Comparison of ENCODE assay signal across 26 cellular contexts in genomic region chr16:51159296-51159695, GRCh38. TPM values are rescaled to one million over a fixed set of nuclear protein-coding genes. Genes with fewer than 3 reads are reported as not detected.
"Had no signal": no experiment of that assay in that cellular context is flagged by ENCODE, and none has a peak within 500 bp of the region (broad histone marks: within the 10 kb centered on the region; RNA-seq: fewer than 3 reads in every experiment).

No MANE protein-coding gene starts in this region.

- H3K27ac Mint-ChIP-seq: activated CD4-positive, alpha-beta memory T cell treated with anti-CD3 and anti-CD28 coated beads, Interleukin-2, amount 10 ng/mL, durations not matched to agents 7 days and 5 days; activated naive CD4-positive, alpha-beta T cell treated with anti-CD3 and anti-CD28 coated beads for 36 hours; activated naive CD8-positive, alpha-beta T cell; activated T-helper 17 cell treated with anti-CD3 and anti-CD28 coated beads, Interleukin-2, amount 50 U/mL, for 72 hours; T-helper 17 cell had no signal

- H3K4me1 Mint-ChIP-seq: activated CD4-positive, alpha-beta memory T cell treated with anti-CD3 and anti-CD28 coated beads, Interleukin-2, amount 10 ng/mL, durations not matched to agents 7 days and 5 days; activated T-helper 17 cell treated with anti-CD3 and anti-CD28 coated beads, Interleukin-2, amount 50 U/mL, for 72 hours had no signal

- H3K27ac ChIP-seq: VCaP had no signal

- H3K36me3 Mint-ChIP-seq: activated naive CD8-positive, alpha-beta T cell had no signal

- H3K4me3 Mint-ChIP-seq: activated CD4-positive, alpha-beta memory T cell treated with anti-CD3 and anti-CD28 coated beads, Interleukin-2, amount 10 ng/mL, durations not matched to agents 7 days and 5 days; activated naive CD4-positive, alpha-beta T cell treated with anti-CD3 and anti-CD28 coated beads for 36 hours; activated naive CD8-positive, alpha-beta T cell; activated T-helper 17 cell treated with anti-CD3 and anti-CD28 coated beads, Interleukin-2, amount 50 U/mL, for 72 hours; T-helper 17 cell had no signal

- ATAC-seq: activated T-helper 17 cell treated with anti-CD3 and anti-CD28 coated beads, Interleukin-2, amount 50 U/mL, for 72 hours; PC-3; T-helper 17 cell had no signal

- DNase-seq: activated CD4-positive, alpha-beta memory T cell treated with anti-CD3 and anti-CD28 coated beads, Interleukin-2, amount 10 ng/mL, durations not matched to agents 7 days and 5 days; activated CD4-positive, alpha-beta T cell treated with anti-CD3 and anti-CD28 coated beads, Interleukin-2, amount 50 U/mL, for 1 hour; activated CD4-positive, CD25-positive, alpha-beta regulatory T cell; activated gamma-delta T cell; activated naive CD4-positive, alpha-beta T cell treated with anti-CD3 and anti-CD28 coated beads for 36 hours; activated T-cell treated with anti-CD3 and anti-CD28 coated beads for 4 hours; activated T-cell treated with anti-CD3 and anti-CD28 coated beads, Interleukin-2, amount 50 U/mL, for 48 hours; amygdala; cerebellar nuclear complex; Kasumi-1; KBM-7; NCI-H1105 treated with DMSO at 0.1 percent for 48 hours; NCI-H1436 treated with DMSO at 0.1 percent for 48 hours; NCI-H187; NCI-H2081; NCI-H510A treated with DMSO at 0.1 percent for 48 hours; NCI-H69; NK-92 treated with Interleukin-12 subunit alpha and Interleukin-12 subunit beta, amount 100 ng/mL, for 24 hours; PC-3; SHP77 treated with DMSO at 0.1 percent for 48 hours; T-helper 17 cell; T1000 had no signal

- H3K9me3 Mint-ChIP-seq: activated CD4-positive, alpha-beta memory T cell treated with anti-CD3 and anti-CD28 coated beads, Interleukin-2, amount 10 ng/mL, durations not matched to agents 7 days and 5 days; activated naive CD4-positive, alpha-beta T cell treated with anti-CD3 and anti-CD28 coated beads for 36 hours; activated T-helper 17 cell treated with anti-CD3 and anti-CD28 coated beads, Interleukin-2, amount 50 U/mL, for 72 hours had no signal

RNA-seq across cellular contexts. Expression of gene SALL1, which starts 8.2 kb away (rescaled TPM):
- total RNA-seq: activated CD4-positive, alpha-beta memory T cell treated with anti-CD3 and anti-CD28 coated beads, Interleukin-2, amount 10 ng/mL, durations not matched to agents 7 days and 5 days; activated CD8-positive, alpha-beta memory T cell treated with anti-CD3 and anti-CD28 coated beads for 36 hours; activated naive CD4-positive, alpha-beta T cell treated with anti-CD3 and anti-CD28 coated beads for 36 hours; activated T-helper 17 cell treated with anti-CD3 and anti-CD28 coated beads, Interleukin-2, amount 50 U/mL, for 72 hours; PC-3; T-helper 17 cell had no signal
